Comparison of ENCODE assay signal across 1 cellular context in the genomic region with DNA sequence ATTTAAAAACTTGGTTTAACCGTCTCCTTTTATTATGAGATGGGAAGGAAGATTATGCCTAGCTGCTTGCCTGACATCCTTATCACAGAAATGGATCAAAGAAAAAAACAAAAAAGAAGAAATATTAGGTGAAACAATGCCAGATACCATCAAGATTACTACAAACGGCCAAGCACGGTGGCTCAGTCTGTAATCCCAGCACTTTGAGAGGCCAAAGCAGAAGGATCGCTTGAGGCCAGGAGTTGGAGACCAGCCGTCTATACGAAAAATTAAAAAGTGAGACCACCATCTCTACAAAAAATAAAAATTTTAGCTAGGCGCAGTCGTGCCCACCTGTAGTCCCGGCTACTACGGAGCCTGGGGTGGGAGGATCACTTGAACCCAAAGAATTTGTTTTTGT.
TF ChIP-seq lines count a peak whose summit lies in the region.

No MANE protein-coding gene starts in this region.

TF ChIP-seq in HCT116, 20 proteins besides CTCF, POLR2A, EP300 and RAD21 (continued from another document):
- TF ChIP-seq REST (IDR thresholded peaks at IDR 0.05; ENCODE audit: low read depth) (no peak), YY1 (IDR thresholded peaks at IDR 0.05; ENCODE audit: extremely low read depth, insufficient replicate concordance, low read depth, low read length) (no peak), JUND (IDR thresholded peaks at IDR 0.05) (no peak)
TF ChIP-seq in HCT116: peak in this region for 0.
